ENCODE assay signal across 8 cellular contexts in genomic region chr2:231611273-231612198, GRCh38. TPM values are rescaled to one million over a fixed set of nuclear protein-coding genes. Genes with fewer than 3 reads are reported as not detected.
DNase-seq lines count a peak whose midpoint lies in the region; ATAC-seq and TF ChIP-seq lines count a peak whose summit lies in the region.

No MANE protein-coding gene starts in this region.

- H3K27me3 ChIP-seq in cardiac muscle cell = no peaks in the 10 kb centered on the region
- no peaks in the 10 kb centered on the region for H3K27me3 ChIP-seq in SJSA1 (replicated peaks)
- no peaks in the 10 kb centered on the region for H3K27me3 ChIP-seq in iPS-20b (ENCODE audit: insufficient read depth, low read length)

- ATAC-seq in Right ventricle myocardium inferior = no peak

- no peak overlapping the region for H3K4me3 ChIP-seq in cardiac muscle cell
- H3K4me3 ChIP-seq in SJSA1 = no peak overlapping the region
- peak overlapping the region; percentile 36; the same call in 1 of the 2 replicates for H3K4me3 ChIP-seq in iPS-20b (ENCODE audit: low read length)

- DNase-seq in cardiac muscle cell (ENCODE audit: low read depth in 1 of 2, low spot score in 1 of 2) (peak; percentile 44 to 53), Right ventricle myocardium inferior (ENCODE audit: missing footprints) (no peak), SJSA1 (ENCODE audit: low read depth in 1 of 2, low spot score in 2 of 2) (peak; percentile 76 to 82), amniotic stem cell (lab: John Stamatoyannopoulos, UW) (peak; percentile 70), COLO829 (ENCODE audit: low spot score) (no peak), retina (no peak)
- peak; percentile 53 to 55 for DNase-seq in stimulated activated CD4-positive, alpha-beta T cell treated with anti-CD3 and anti-CD28 coated beads, Interleukin-2, amount 100 ng/mL, for 48 hours

- peaks cover 13% of the 10 kb centered on the region for H3K4me1 ChIP-seq in cardiac muscle cell (ENCODE audit: low read depth)
- H3K4me1 ChIP-seq in SJSA1 (replicated peaks) = peaks cover 41% of the 10 kb centered on the region
- H3K4me1 ChIP-seq in iPS-20b (ENCODE audit: insufficient read depth, low read length) = peaks cover 25% of the 10 kb centered on the region

- intact Hi-C loops in Right ventricle myocardium inferior (cut with DNase I) = loop anchor here (1.0 kb wide), 2 partner anchors 63 to 99 kb away; no protein-coding TSS in a partner anchor

- TF ChIP-seq CTCF in cardiac muscle cell (IDR thresholded peaks at IDR 0.05; ENCODE audit: low read depth, low read length) = peak; percentile 26

- H3K9ac ChIP-seq in iPS-20b (ENCODE audit: low read depth, low read length) = peak overlapping the region; percentile 70; the same call in 1 of the 2 replicates

- H3K27ac ChIP-seq in cardiac muscle cell (no peak overlapping the region), SJSA1 (peak overlapping the region; percentile 89), iPS-20b (ENCODE audit: low read length) (peak overlapping the region; percentile 68)

- H3K36me3 ChIP-seq in cardiac muscle cell = no peaks in the 10 kb centered on the region
- H3K36me3 ChIP-seq in SJSA1 = no peaks in the 10 kb centered on the region; the same call in 1 of the 2 replicates
- no peaks in the 10 kb centered on the region for H3K36me3 ChIP-seq in iPS-20b (ENCODE audit: insufficient read depth, low read depth, low read length)

- H3K9me3 ChIP-seq in cardiac muscle cell (ENCODE audit: low read depth) = no peaks in the 10 kb centered on the region
- peaks cover 3% of the 10 kb centered on the region; the same call in 1 of the 2 replicates for H3K9me3 ChIP-seq in SJSA1 (replicated peaks)
- no peaks in the 10 kb centered on the region for H3K9me3 ChIP-seq in iPS-20b (ENCODE audit: insufficient read depth, low read depth, low read length)

RNA-seq across cellular contexts. Expression of gene TEX44, which starts 18.9 kb away (rescaled TPM):
- total RNA-seq in cardiac muscle cell (not detected in 2 replicates), Right ventricle myocardium inferior (not detected)
- polyA plus RNA-seq in cardiac muscle cell = not detected in 2 replicates
- total RNA-seq in SJSA1 (2014; rRNA removed; shearing (Covaris generic)) = not detected in 2 replicates

Comparison
In these comparisons a context has a peak if more than half of its experiments do, and no peak if none do; other contexts are left out.
1. DNase-seq: peak in cardiac muscle cell (2 of 2), SJSA1 (2 of 2), amniotic stem cell (single experiment) and stimulated activated CD4-positive, alpha-beta T cell treated with anti-CD3 and anti-CD28 coated beads, Interleukin-2, amount 100 ng/mL, for 48 hours (2 of 2); none in Right ventricle myocardium inferior (single experiment), COLO829 (single experiment) and retina (single experiment).